Comparison of ENCODE assay signal across 11 cellular contexts in genomic region chr15:79430901-79431635, GRCh38. TPM values are rescaled to one million over a fixed set of nuclear protein-coding genes. Genes with fewer than 3 reads are reported as not detected.
DNase-seq lines count a peak whose midpoint lies in the region; ATAC-seq and TF ChIP-seq lines count a peak whose summit lies in the region.
"Had no signal": no experiment of that assay in that cellular context is flagged by ENCODE, and none has a peak within 500 bp of the region (broad histone marks: within the 10 kb centered on the region; RNA-seq: fewer than 3 reads in every experiment).

No MANE protein-coding gene starts in this region.

- CTCF ChIA-PET in activated CD4-positive, alpha-beta T cell treated with anti-CD3 and anti-CD28 coated beads, Interleukin-2, amount 10 ng/mL, durations not matched to agents 7 days and 5 days (lab: Charles Lee) = interaction anchor here (0.6 kb wide), 1 partner anchor 875 kb away, joined by 3 read pairs; no protein-coding TSS in a partner anchor
- CTCF ChIA-PET in activated CD8-positive, alpha-beta memory T cell treated with anti-CD3 and anti-CD28 coated beads, Interleukin-2, amount 10 ng/mL, durations not matched to agents 7 days and 5 days (lab: Charles Lee) = interaction anchor here (1.3 kb wide), 1 partner anchor 15 kb away, joined by 3 read pairs; no protein-coding TSS in a partner anchor

- H3K27me3 ChIP-seq in breast epithelium = peaks cover 0 to 52% of the 10 kb centered on the region in 2 donors
- H3K27me3 ChIP-seq in left lung = peaks cover 54 to 97% of the 10 kb centered on the region in 2 donors
- peaks cover under 1% of the 10 kb centered on the region for H3K27me3 ChIP-seq in thoracic aorta (replicated peaks; ENCODE audit: insufficient read depth)

- TF ChIP-seq POLR2A in breast epithelium (IDR thresholded peaks at IDR 0.05) = no peak

- peak overlapping the region; percentile 45 to 65 (median 48) for H3K4me3 ChIP-seq in breast epithelium
- H3K4me3 ChIP-seq in left lung = peak overlapping the region; percentile 24 to 31
- peak overlapping the region; percentile 76 for H3K4me3 ChIP-seq in thoracic aorta

- peak overlapping the region; percentile 24 for H3K4me3 Mint-ChIP-seq in activated CD4-positive, alpha-beta T cell treated with anti-CD3 and anti-CD28 coated beads, Interleukin-2, amount 10 ng/mL, durations not matched to agents 7 days and 5 days
- H3K4me3 Mint-ChIP-seq in activated CD8-positive, alpha-beta memory T cell treated with anti-CD3 and anti-CD28 coated beads, Interleukin-2, amount 10 ng/mL, durations not matched to agents 7 days and 5 days = no peak overlapping the region
- H3K4me3 Mint-ChIP-seq: CD4-positive, CD25-positive, alpha-beta regulatory T cell; stimulated activated naive CD8-positive, alpha-beta T cell treated with anti-CD3 and anti-CD28 coated beads, Interleukin-15, Interleukin-2, amounts not matched to agents 100 ng/mL and 50 ng/mL, for 24 hours had no signal

- TF ChIP-seq CTCF in breast epithelium (IDR thresholded peaks at IDR 0.05) = no peak
- TF ChIP-seq CTCF in left lung (IDR thresholded peaks at IDR 0.05) = no peak
- TF ChIP-seq CTCF in thoracic aorta (IDR thresholded peaks at IDR 0.05) = no peak

- H3K4me1 ChIP-seq in breast epithelium (no peaks in the 10 kb centered on the region), left lung (peaks cover 0 to 18% of the 10 kb centered on the region in 2 donors), thoracic aorta (ENCODE audit: control insufficient read depth in 1 of 2, low read depth in 2 of 2) (peaks cover 0 to 10% of the 10 kb centered on the region in 2 donors)

- POLR2A ChIA-PET in activated CD4-positive, alpha-beta T cell treated with anti-CD3 and anti-CD28 coated beads, Interleukin-2, amount 10 ng/mL, durations not matched to agents 7 days and 5 days (lab: Charles Lee) = no interaction called here

- intact Hi-C loops in breast epithelium (cut with DNase I; ENCODE audit: low total_unique reads) (no loop called here), left lung (cut with DNase I) (no loop called here)

- H3K27ac Mint-ChIP-seq in activated CD4-positive, alpha-beta T cell treated with anti-CD3 and anti-CD28 coated beads, Interleukin-2, amount 10 ng/mL, durations not matched to agents 7 days and 5 days = no peak overlapping the region
- no peak overlapping the region for H3K27ac Mint-ChIP-seq in activated CD8-positive, alpha-beta memory T cell treated with anti-CD3 and anti-CD28 coated beads, Interleukin-2, amount 10 ng/mL, durations not matched to agents 7 days and 5 days
- H3K27ac Mint-ChIP-seq: CD4-positive, CD25-positive, alpha-beta regulatory T cell; stimulated activated naive CD8-positive, alpha-beta T cell treated with anti-CD3 and anti-CD28 coated beads, Interleukin-15, Interleukin-2, amounts not matched to agents 100 ng/mL and 50 ng/mL, for 24 hours had no signal

- no peak overlapping the region for H3K27ac ChIP-seq in breast epithelium
- no peak overlapping the region for H3K27ac ChIP-seq in left lung
- no peak overlapping the region for H3K27ac ChIP-seq in thoracic aorta

- no peaks in the 10 kb centered on the region for H3K36me3 Mint-ChIP-seq in activated CD4-positive, alpha-beta T cell treated with anti-CD3 and anti-CD28 coated beads, Interleukin-2, amount 10 ng/mL, durations not matched to agents 7 days and 5 days (ENCODE audit: low read depth)
- H3K36me3 Mint-ChIP-seq in activated CD8-positive, alpha-beta memory T cell treated with anti-CD3 and anti-CD28 coated beads, Interleukin-2, amount 10 ng/mL, durations not matched to agents 7 days and 5 days = no peaks in the 10 kb centered on the region
- H3K36me3 Mint-ChIP-seq: CD4-positive, CD25-positive, alpha-beta regulatory T cell had no signal

- ATAC-seq in left lung (no peak), thoracic aorta (ENCODE audit: insufficient number of reproducible peaks, low FRiP score, low read depth) (no peak)
- ATAC-seq in activated CD8-positive, alpha-beta memory T cell treated with anti-CD3 and anti-CD28 coated beads, Interleukin-2, amount 10 ng/mL, durations not matched to agents 7 days and 5 days = no peak

- no peak for DNase-seq in activated CD4-positive, alpha-beta T cell treated with anti-CD3 and anti-CD28 coated beads, Interleukin-2, amount 10 ng/mL, durations not matched to agents 7 days and 5 days
- DNase-seq in activated CD4-positive, alpha-beta T cell treated with anti-CD3 and anti-CD28 coated beads for 1 hour = no peak
- DNase-seq in breast epithelium (ENCODE audit: low spot score in 2 of 2) (no peak), left lung (no peak), thoracic aorta (ENCODE audit: low spot score) (no peak), DMS79 treated with DMSO at 0.1 percent for 48 hours (lab: John Stamatoyannopoulos, UW) (no peak), NCI-H446 (lab: John Stamatoyannopoulos, UW) (no peak)
- DNase-seq in activated CD8-positive, alpha-beta memory T cell treated with anti-CD3 and anti-CD28 coated beads, Interleukin-2, amount 10 ng/mL, durations not matched to agents 7 days and 5 days = no peak
- DNase-seq: CD4-positive, CD25-positive, alpha-beta regulatory T cell; NCI-H1694 had no signal

- peaks cover 72% of the 10 kb centered on the region for H3K27me3 Mint-ChIP-seq in activated CD4-positive, alpha-beta T cell treated with anti-CD3 and anti-CD28 coated beads, Interleukin-2, amount 10 ng/mL, durations not matched to agents 7 days and 5 days
- H3K27me3 Mint-ChIP-seq in activated CD8-positive, alpha-beta memory T cell treated with anti-CD3 and anti-CD28 coated beads, Interleukin-2, amount 10 ng/mL, durations not matched to agents 7 days and 5 days = peaks cover 69% of the 10 kb centered on the region

- H3K4me1 Mint-ChIP-seq in activated CD4-positive, alpha-beta T cell treated with anti-CD3 and anti-CD28 coated beads, Interleukin-2, amount 10 ng/mL, durations not matched to agents 7 days and 5 days = peaks cover 6% of the 10 kb centered on the region
- H3K4me1 Mint-ChIP-seq in activated CD8-positive, alpha-beta memory T cell treated with anti-CD3 and anti-CD28 coated beads, Interleukin-2, amount 10 ng/mL, durations not matched to agents 7 days and 5 days = no peaks in the 10 kb centered on the region

- H3K9me3 ChIP-seq in breast epithelium = no peaks in the 10 kb centered on the region
- H3K9me3 ChIP-seq in left lung = no peaks in the 10 kb centered on the region
- no peaks in the 10 kb centered on the region for H3K9me3 ChIP-seq in thoracic aorta

- no peaks in the 10 kb centered on the region for H3K9me3 Mint-ChIP-seq in activated CD4-positive, alpha-beta T cell treated with anti-CD3 and anti-CD28 coated beads, Interleukin-2, amount 10 ng/mL, durations not matched to agents 7 days and 5 days
- no peaks in the 10 kb centered on the region for H3K9me3 Mint-ChIP-seq in activated CD8-positive, alpha-beta memory T cell treated with anti-CD3 and anti-CD28 coated beads, Interleukin-2, amount 10 ng/mL, durations not matched to agents 7 days and 5 days (ENCODE audit: low read depth)
- H3K9me3 Mint-ChIP-seq: stimulated activated naive CD8-positive, alpha-beta T cell treated with anti-CD3 and anti-CD28 coated beads, Interleukin-15, Interleukin-2, amounts not matched to agents 100 ng/mL and 50 ng/mL, for 24 hours had no signal

- H3K36me3 ChIP-seq in breast epithelium (no peaks in the 10 kb centered on the region), left lung (no peaks in the 10 kb centered on the region), thoracic aorta (no peaks in the 10 kb centered on the region)

RNA-seq across cellular contexts. Expression of gene MINAR1, which starts 1.1 kb away (rescaled TPM):
- under 1 TPM; 0.40 to 0.55 TPM for total RNA-seq in activated CD4-positive, alpha-beta T cell treated with anti-CD3 and anti-CD28 coated beads, Interleukin-2, amount 10 ng/mL, durations not matched to agents 7 days and 5 days
- 1 to 10 TPM in 1 of 3 donors, under 1 TPM in 2; 0.16 to 1.0 (median 0.66) TPM for total RNA-seq in breast epithelium
- under 1 TPM; 0.50 to 0.58 TPM for total RNA-seq in left lung
- total RNA-seq in thoracic aorta = 1 to 10 TPM in 1 of 2 donors, under 1 TPM in 1; 0.95 to 1.3 TPM
- under 1 TPM; 0.47 to 0.99 TPM for total RNA-seq in activated CD8-positive, alpha-beta memory T cell treated with anti-CD3 and anti-CD28 coated beads, Interleukin-2, amount 10 ng/mL, durations not matched to agents 7 days and 5 days
